Comparison of ENCODE assay signal across 1 cellular context in the genomic region with DNA sequence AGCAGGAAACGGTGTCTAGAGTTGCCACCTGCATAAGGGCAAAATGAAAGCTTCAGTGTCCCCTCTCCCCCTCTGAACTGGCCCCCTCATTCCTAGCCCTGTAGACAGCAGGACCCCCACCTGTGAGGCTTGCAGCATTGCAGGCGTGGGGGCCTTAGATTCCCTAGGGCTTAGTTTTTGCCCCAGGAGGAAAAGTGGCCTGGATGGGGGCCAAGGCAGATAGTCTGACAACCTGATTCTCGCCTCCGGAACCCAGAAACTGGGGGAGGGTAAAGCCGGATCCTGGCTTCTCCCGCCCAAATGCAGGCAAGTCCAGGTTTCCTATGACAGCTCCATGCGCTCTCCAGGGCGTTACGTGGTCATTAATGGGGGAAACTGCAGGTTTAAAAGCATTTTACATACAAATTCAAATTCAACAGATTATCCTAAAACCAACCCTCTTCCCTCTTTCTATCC.
TF ChIP-seq lines count a peak whose summit lies in the region.

No MANE protein-coding gene starts in this region.

TF ChIP-seq in HEK293, 187 proteins besides CTCF, POLR2A, EP300 and RAD21 (continued from another document and continues in another):
- TF ChIP-seq ZFP41 (tag by site-specific recombination; IDR thresholded peaks at IDR 0.05; ENCODE audit: borderline replicate concordance): no peak
- TF ChIP-seq ZBTB17 (tag by site-specific recombination; IDR thresholded peaks at IDR 0.05): peak; percentile 11; the same call in 1 of the 2 replicates
- 0 out of 2 replicates have a peak, but pooled peaks have one; percentile 36 for TF ChIP-seq KLF16 (tag by site-specific recombination; IDR thresholded peaks at IDR 0.05)
- TF ChIP-seq ZNF175 (tag by site-specific recombination; IDR thresholded peaks at IDR 0.05): no peak
- TF ChIP-seq ZNF654 (tag by site-specific recombination; IDR thresholded peaks at IDR 0.05; ENCODE audit: low read depth): no peak
- no peak for TF ChIP-seq ZNF157 (tag by site-specific recombination; IDR thresholded peaks at IDR 0.05)
- TF ChIP-seq, protein P1, sequence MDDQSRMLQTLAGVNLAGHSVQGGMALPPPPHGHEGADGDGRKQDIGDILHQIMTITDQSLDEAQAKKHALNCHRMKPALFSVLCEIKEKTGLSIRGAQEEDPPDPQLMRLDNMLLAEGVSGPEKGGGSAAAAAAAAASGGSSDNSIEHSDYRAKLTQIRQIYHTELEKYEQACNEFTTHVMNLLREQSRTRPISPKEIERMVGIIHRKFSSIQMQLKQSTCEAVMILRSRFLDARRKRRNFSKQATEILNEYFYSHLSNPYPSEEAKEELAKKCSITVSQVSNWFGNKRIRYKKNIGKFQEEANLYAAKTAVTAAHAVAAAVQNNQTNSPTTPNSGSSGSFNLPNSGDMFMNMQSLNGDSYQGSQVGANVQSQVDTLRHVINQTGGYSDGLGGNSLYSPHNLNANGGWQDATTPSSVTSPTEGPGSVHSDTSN (CRISPR knock-in tag; IDR thresholded peaks at IDR 0.05): no peak
- TF ChIP-seq ZNF121 (tag by site-specific recombination; IDR thresholded peaks at IDR 0.05): no peak
- no peak for TF ChIP-seq ZNF133 (tag by site-specific recombination; IDR thresholded peaks at IDR 0.05)
- TF ChIP-seq ZNF660 (tag by site-specific recombination; IDR thresholded peaks at IDR 0.05): 0 out of 2 replicates have a peak, but pooled peaks have one; percentile 29
- TF ChIP-seq, protein P2, sequence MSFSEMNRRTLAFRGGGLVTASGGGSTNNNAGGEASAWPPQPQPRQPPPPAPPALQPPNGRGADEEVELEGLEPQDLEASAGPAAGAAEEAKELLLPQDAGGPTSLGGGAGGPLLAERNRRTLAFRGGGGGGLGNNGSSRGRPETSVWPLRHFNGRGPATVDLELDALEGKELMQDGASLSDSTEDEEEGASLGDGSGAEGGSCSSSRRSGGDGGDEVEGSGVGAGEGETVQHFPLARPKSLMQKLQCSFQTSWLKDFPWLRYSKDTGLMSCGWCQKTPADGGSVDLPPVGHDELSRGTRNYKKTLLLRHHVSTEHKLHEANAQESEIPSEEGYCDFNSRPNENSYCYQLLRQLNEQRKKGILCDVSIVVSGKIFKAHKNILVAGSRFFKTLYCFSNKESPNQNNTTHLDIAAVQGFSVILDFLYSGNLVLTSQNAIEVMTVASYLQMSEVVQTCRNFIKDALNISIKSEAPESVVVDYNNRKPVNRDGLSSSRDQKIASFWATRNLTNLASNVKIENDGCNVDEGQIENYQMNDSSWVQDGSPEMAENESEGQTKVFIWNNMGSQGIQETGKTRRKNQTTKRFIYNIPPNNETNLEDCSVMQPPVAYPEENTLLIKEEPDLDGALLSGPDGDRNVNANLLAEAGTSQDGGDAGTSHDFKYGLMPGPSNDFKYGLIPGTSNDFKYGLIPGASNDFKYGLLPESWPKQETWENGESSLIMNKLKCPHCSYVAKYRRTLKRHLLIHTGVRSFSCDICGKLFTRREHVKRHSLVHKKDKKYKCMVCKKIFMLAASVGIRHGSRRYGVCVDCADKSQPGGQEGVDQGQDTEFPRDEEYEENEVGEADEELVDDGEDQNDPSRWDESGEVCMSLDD (tag by site-specific recombination; IDR thresholded peaks at IDR 0.05): no peak
- peak; percentile 53 for TF ChIP-seq SP2 (tag by site-specific recombination; IDR thresholded peaks at IDR 0.05)
- TF ChIP-seq ZNF214 (tag by site-specific recombination; IDR thresholded peaks at IDR 0.05; ENCODE audit: borderline replicate concordance): no peak
- TF ChIP-seq, protein P3, sequence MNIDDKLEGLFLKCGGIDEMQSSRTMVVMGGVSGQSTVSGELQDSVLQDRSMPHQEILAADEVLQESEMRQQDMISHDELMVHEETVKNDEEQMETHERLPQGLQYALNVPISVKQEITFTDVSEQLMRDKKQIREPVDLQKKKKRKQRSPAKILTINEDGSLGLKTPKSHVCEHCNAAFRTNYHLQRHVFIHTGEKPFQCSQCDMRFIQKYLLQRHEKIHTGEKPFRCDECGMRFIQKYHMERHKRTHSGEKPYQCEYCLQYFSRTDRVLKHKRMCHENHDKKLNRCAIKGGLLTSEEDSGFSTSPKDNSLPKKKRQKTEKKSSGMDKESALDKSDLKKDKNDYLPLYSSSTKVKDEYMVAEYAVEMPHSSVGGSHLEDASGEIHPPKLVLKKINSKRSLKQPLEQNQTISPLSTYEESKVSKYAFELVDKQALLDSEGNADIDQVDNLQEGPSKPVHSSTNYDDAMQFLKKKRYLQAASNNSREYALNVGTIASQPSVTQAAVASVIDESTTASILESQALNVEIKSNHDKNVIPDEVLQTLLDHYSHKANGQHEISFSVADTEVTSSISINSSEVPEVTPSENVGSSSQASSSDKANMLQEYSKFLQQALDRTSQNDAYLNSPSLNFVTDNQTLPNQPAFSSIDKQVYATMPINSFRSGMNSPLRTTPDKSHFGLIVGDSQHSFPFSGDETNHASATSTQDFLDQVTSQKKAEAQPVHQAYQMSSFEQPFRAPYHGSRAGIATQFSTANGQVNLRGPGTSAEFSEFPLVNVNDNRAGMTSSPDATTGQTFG (tag by site-specific recombination; IDR thresholded peaks at IDR 0.05; ENCODE audit: borderline replicate concordance): no peak
- TF ChIP-seq ZBTB20 (tag by site-specific recombination; IDR thresholded peaks at IDR 0.05): peak; percentile 22; the same call in 1 of the 2 replicates
- TF ChIP-seq KLF1 (tag by site-specific recombination; IDR thresholded peaks at IDR 0.05): no peak
- TF ChIP-seq, protein P4, sequence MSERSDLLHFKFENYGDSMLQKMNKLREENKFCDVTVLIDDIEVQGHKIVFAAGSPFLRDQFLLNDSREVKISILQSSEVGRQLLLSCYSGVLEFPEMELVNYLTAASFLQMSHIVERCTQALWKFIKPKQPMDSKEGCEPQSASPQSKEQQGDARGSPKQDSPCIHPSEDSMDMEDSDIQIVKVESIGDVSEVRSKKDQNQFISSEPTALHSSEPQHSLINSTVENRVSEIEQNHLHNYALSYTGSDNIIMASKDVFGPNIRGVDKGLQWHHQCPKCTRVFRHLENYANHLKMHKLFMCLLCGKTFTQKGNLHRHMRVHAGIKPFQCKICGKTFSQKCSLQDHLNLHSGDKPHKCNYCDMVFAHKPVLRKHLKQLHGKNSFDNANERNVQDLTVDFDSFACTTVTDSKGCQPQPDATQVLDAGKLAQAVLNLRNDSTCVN (tag by site-specific recombination; optimal IDR thresholded peaks at IDR 0.05): no peak
- no peak for TF ChIP-seq YY1 (tag by site-specific recombination; IDR thresholded peaks at IDR 0.05)
- TF ChIP-seq, protein P5, sequence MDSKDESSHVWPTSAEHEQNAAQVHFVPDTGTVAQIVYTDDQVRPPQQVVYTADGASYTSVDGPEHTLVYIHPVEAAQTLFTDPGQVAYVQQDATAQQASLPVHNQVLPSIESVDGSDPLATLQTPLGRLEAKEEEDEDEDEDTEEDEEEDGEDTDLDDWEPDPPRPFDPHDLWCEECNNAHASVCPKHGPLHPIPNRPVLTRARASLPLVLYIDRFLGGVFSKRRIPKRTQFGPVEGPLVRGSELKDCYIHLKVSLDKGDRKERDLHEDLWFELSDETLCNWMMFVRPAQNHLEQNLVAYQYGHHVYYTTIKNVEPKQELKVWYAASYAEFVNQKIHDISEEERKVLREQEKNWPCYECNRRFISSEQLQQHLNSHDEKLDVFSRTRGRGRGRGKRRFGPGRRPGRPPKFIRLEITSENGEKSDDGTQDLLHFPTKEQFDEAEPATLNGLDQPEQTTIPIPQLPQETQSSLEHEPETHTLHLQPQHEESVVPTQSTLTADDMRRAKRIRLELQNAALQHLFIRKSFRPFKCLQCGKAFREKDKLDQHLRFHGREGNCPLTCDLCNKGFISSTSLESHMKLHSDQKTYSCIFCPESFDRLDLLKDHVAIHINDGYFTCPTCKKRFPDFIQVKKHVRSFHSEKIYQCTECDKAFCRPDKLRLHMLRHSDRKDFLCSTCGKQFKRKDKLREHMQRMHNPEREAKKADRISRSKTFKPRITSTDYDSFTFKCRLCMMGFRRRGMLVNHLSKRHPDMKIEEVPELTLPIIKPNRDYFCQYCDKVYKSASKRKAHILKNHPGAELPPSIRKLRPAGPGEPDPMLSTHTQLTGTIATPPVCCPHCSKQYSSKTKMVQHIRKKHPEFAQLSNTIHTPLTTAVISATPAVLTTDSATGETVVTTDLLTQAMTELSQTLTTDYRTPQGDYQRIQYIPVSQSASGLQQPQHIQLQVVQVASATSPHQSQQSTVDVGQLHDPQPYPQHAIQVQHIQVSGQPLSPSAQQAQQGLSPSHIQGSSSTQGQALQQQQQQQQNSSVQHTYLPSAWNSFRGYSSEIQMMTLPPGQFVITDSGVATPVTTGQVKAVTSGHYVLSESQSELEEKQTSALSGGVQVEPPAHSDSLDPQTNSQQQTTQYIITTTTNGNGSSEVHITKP (tag by site-specific recombination; IDR thresholded peaks at IDR 0.05): no peak; the same call in 1 of the 2 replicates
- TF ChIP-seq ZFP3 (tag by site-specific recombination; IDR thresholded peaks at IDR 0.05; ENCODE audit: low read depth): no peak
- no peak for TF ChIP-seq ZNF555 (tag by site-specific recombination; conservative IDR thresholded peaks at IDR 0.05)
- no peak for TF ChIP-seq ZNF202 (tag by site-specific recombination; IDR thresholded peaks at IDR 0.05; ENCODE audit: borderline replicate concordance)
- TF ChIP-seq ZNF558 (tag by site-specific recombination; IDR thresholded peaks at IDR 0.05): no peak
- peak; percentile 57; the same call in 1 of the 2 replicates for TF ChIP-seq IKZF3 (tag by site-specific recombination; IDR thresholded peaks at IDR 0.05)
- TF ChIP-seq ZNF223 (tag by site-specific recombination; IDR thresholded peaks at IDR 0.05): no peak
- TF ChIP-seq BCL11B (tag by site-specific recombination; IDR thresholded peaks at IDR 0.05; ENCODE audit: low read depth): no peak
- TF ChIP-seq ZNF311 (tag by site-specific recombination; IDR thresholded peaks at IDR 0.05; ENCODE audit: borderline replicate concordance): no peak
- peak; percentile 74 for TF ChIP-seq EGR2 (tag by site-specific recombination; IDR thresholded peaks at IDR 0.05; ENCODE audit: low read depth)
- TF ChIP-seq GLI4 (tag by site-specific recombination; IDR thresholded peaks at IDR 0.05): no peak
- no peak for TF ChIP-seq ZNF174 (tag by site-specific recombination; IDR thresholded peaks at IDR 0.05)
- TF ChIP-seq, protein P6, sequence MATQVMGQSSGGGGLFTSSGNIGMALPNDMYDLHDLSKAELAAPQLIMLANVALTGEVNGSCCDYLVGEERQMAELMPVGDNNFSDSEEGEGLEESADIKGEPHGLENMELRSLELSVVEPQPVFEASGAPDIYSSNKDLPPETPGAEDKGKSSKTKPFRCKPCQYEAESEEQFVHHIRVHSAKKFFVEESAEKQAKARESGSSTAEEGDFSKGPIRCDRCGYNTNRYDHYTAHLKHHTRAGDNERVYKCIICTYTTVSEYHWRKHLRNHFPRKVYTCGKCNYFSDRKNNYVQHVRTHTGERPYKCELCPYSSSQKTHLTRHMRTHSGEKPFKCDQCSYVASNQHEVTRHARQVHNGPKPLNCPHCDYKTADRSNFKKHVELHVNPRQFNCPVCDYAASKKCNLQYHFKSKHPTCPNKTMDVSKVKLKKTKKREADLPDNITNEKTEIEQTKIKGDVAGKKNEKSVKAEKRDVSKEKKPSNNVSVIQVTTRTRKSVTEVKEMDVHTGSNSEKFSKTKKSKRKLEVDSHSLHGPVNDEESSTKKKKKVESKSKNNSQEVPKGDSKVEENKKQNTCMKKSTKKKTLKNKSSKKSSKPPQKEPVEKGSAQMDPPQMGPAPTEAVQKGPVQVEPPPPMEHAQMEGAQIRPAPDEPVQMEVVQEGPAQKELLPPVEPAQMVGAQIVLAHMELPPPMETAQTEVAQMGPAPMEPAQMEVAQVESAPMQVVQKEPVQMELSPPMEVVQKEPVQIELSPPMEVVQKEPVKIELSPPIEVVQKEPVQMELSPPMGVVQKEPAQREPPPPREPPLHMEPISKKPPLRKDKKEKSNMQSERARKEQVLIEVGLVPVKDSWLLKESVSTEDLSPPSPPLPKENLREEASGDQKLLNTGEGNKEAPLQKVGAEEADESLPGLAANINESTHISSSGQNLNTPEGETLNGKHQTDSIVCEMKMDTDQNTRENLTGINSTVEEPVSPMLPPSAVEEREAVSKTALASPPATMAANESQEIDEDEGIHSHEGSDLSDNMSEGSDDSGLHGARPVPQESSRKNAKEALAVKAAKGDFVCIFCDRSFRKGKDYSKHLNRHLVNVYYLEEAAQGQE (tag by site-specific recombination; IDR thresholded peaks at IDR 0.05): no peak
- no peak for TF ChIP-seq ZNF792 (tag by site-specific recombination; IDR thresholded peaks at IDR 0.05)
- TF ChIP-seq ZNF707 (tag by site-specific recombination; IDR thresholded peaks at IDR 0.05): no peak
- TF ChIP-seq ZNF211 (tag by site-specific recombination; IDR thresholded peaks at IDR 0.05; ENCODE audit: low read depth): no peak
- TF ChIP-seq ZNF530 (tag by site-specific recombination; IDR thresholded peaks at IDR 0.05; ENCODE audit: low read depth): no peak
- no peak for TF ChIP-seq HOXA7 (CRISPR knock-in tag; IDR thresholded peaks at IDR 0.05; ENCODE audit: borderline replicate concordance)
- TF ChIP-seq ZNF350 (tag by site-specific recombination; IDR thresholded peaks at IDR 0.05): no peak
- no peak; the same call in 1 of the 2 replicates for TF ChIP-seq ZXDB (tag by site-specific recombination; IDR thresholded peaks at IDR 0.05)
- TF ChIP-seq ZNF510 (tag by site-specific recombination; IDR thresholded peaks at IDR 0.05; ENCODE audit: insufficient replicate concordance): no peak
- no peak for TF ChIP-seq ZNF777 (tag by site-specific recombination; IDR thresholded peaks at IDR 0.05; ENCODE audit: borderline replicate concordance)
- TF ChIP-seq BCL11A (tag by site-specific recombination; IDR thresholded peaks at IDR 0.05; ENCODE audit: low read depth): no peak
- TF ChIP-seq TRIM28 (IDR thresholded peaks at IDR 0.05; ENCODE audit: borderline replicate concordance, low read length): no peak
- TF ChIP-seq, protein P7, sequence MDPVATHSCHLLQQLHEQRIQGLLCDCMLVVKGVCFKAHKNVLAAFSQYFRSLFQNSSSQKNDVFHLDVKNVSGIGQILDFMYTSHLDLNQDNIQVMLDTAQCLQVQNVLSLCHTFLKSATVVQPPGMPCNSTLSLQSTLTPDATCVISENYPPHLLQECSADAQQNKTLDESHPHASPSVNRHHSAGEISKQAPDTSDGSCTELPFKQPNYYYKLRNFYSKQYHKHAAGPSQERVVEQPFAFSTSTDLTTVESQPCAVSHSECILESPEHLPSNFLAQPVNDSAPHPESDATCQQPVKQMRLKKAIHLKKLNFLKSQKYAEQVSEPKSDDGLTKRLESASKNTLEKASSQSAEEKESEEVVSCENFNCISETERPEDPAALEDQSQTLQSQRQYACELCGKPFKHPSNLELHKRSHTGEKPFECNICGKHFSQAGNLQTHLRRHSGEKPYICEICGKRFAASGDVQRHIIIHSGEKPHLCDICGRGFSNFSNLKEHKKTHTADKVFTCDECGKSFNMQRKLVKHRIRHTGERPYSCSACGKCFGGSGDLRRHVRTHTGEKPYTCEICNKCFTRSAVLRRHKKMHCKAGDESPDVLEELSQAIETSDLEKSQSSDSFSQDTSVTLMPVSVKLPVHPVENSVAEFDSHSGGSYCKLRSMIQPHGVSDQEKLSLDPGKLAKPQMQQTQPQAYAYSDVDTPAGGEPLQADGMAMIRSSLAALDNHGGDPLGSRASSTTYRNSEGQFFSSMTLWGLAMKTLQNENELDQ (tag by site-specific recombination; IDR thresholded peaks at IDR 0.05; ENCODE audit: low read depth): no peak
- TF ChIP-seq, protein P8, sequence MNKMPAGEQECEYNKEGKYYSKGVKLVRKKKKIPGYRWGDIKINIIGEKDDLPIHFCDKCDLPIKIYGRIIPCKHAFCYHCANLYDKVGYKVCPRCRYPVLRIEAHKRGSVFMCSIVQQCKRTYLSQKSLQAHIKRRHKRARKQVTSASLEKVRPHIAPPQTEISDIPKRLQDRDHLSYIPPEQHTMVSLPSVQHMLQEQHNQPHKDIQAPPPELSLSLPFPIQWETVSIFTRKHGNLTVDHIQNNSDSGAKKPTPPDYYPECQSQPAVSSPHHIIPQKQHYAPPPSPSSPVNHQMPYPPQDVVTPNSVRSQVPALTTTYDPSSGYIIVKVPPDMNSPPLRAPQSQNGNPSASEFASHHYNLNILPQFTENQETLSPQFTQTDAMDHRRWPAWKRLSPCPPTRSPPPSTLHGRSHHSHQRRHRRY (tag by site-specific recombination; IDR thresholded peaks at IDR 0.05): no peak
